26 cellular contexts compared by ENCODE assay signal in the genomic region with DNA sequence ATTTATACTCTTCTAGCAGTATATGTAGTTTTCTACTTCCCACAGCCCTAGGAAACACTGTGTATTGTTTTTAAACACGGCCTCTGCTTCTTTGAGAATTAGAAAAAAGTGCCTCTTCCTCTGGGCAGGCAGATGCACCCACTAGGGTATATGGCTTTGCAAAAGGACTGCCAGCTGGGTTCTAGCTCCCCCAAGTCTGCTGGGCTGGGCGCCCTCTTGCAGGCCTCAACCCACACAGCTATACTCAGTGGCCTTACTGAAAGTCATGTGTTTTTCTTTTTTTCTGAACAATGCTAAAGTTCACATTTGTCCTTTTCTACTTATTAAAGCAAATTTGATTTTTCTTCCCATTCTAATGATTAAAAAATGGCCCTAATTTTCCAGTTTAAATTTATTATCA. TPM values are rescaled to one million over a fixed set of nuclear protein-coding genes. Genes with fewer than 3 reads are reported as not detected.
DNase-seq lines count a peak whose midpoint lies in the region; ATAC-seq, FAIRE-seq and TF ChIP-seq lines count a peak whose summit lies in the region.
"Had no signal": no experiment of that assay in that cellular context is flagged by ENCODE, and none has a peak within 500 bp of the region (broad histone marks: within the 10 kb centered on the region; RNA-seq: fewer than 3 reads in every experiment).

No MANE protein-coding gene starts in this region.

- no peaks in the 10 kb centered on the region for H3K36me3 Mint-ChIP-seq in WTC11
- H3K36me3 Mint-ChIP-seq: CD4-positive, CD25-positive, alpha-beta regulatory T cell had no signal

- no peak for TF ChIP-seq POLR2A in A549 (IDR thresholded peaks at IDR 0.05; ENCODE audit: low read length)

- H3K27ac ChIP-seq in A549 (peak overlapping the region; percentile 74 to 81), mammary epithelial cell (ENCODE audit: insufficient read depth, low read depth, low read length) (no peak overlapping the region)
- H3K27ac ChIP-seq: PC-9 had no signal

- H3K4me3 Mint-ChIP-seq in WTC11: no peak overlapping the region
- H3K4me3 Mint-ChIP-seq: CD4-positive, CD25-positive, alpha-beta regulatory T cell; H9 had no signal

- dilution Hi-C loops in mammary epithelial cell (cut with HindIII; ENCODE audit: low sequenced_read_pairs): no loop called here

- POLR2A ChIA-PET in A549 (lab: Yijun Ruan, JAX) (no interaction called here), WTC11 (lab: Charles Lee) (no interaction called here)

- peak; percentile 83 for FAIRE-seq in A549 (lab: Jason Lieb, UNC)
- FAIRE-seq: D721Med, G401.6, HTR-8/SVneo, K562 had no signal

- no peak overlapping the region for H2AFZ ChIP-seq in mammary epithelial cell (ENCODE audit: low read depth, low read length)
- H2AFZ ChIP-seq: PC-9 had no signal

- peaks cover 6% of the 10 kb centered on the region for H3K4me1 Mint-ChIP-seq in WTC11
- H3K4me1 Mint-ChIP-seq: CD4-positive, CD25-positive, alpha-beta regulatory T cell had no signal

- no TSS peak for BruUV-seq in mammary epithelial cell (replicated peaks; lab: Mats Ljungman, UMichigan)

- TF ChIP-seq RAD21 in A549 (conservative IDR thresholded peaks at IDR 0.05 in 1 of 2, IDR thresholded peaks at IDR 0.05 in 1 of 2): 0 out of 5 replicates have a peak, but pooled peaks of 1 of the 2 experiments have one; percentile 6

- no peaks in the 10 kb centered on the region for H3K9me3 Mint-ChIP-seq in WTC11
- H3K9me3 Mint-ChIP-seq: H9 had no signal

- TF ChIP-seq EP300 in A549 (IDR thresholded peaks at IDR 0.05): no peak

- H3K79me2 ChIP-seq in mammary epithelial cell (ENCODE audit: insufficient read depth, low read length): no peaks in the 10 kb centered on the region

- intact Hi-C loops in mammary epithelial cell (cut with micrococcal nuclease): loop anchor here (10.0 kb wide), 1 partner anchor 317 kb away; no protein-coding TSS in a partner anchor

- no peak overlapping the region for H3K27ac Mint-ChIP-seq in WTC11
- H3K27ac Mint-ChIP-seq: CD4-positive, CD25-positive, alpha-beta regulatory T cell; H9 had no signal

- no peaks in the 10 kb centered on the region for H4K20me1 ChIP-seq in mammary epithelial cell (ENCODE audit: insufficient read depth, low read length)

- WGBS in A549 (ENCODE audit: missing lambda C conversion rate): 61% methylated on average over 2 of the region's 2 CpGs
- whole genome bisulfite sequencing in mammary epithelial cell (ENCODE audit: low coverage, missing lambda C conversion rate): 77% methylated on average over 2 of the region's 2 CpGs

- in situ Hi-C loops in mammary epithelial cell (cut with MboI; ENCODE audit: low sequenced_read_pairs in 2 of 2): no loop called here

- no peaks in the 10 kb centered on the region for H3K9me3 ChIP-seq in A549
- H3K9me3 ChIP-seq in mammary epithelial cell (replicated peaks; ENCODE audit: insufficient read depth, low read length): no peaks in the 10 kb centered on the region
- H3K9me3 ChIP-seq: BE2C, MG63 had no signal

- H3K27me3 ChIP-seq in mammary epithelial cell (ENCODE audit: insufficient read depth, low read length): no peaks in the 10 kb centered on the region
- H3K27me3 ChIP-seq: BE2C, MG63 had no signal

- H3K27me3 Mint-ChIP-seq in WTC11 (ENCODE audit: low read depth): peaks cover 2% of the 10 kb centered on the region; the same call in 1 of the 2 replicates

- TF ChIP-seq CTCF in A549 (IDR thresholded peaks at IDR 0.05) (0 out of 3 replicates have a peak, but pooled peaks have one; percentile 6), WTC11 (IDR thresholded peaks at IDR 0.05) (no peak), mammary epithelial cell (conservative IDR thresholded peaks at IDR 0.05 in 1 of 2, IDR thresholded peaks at IDR 0.05 in 1 of 2; ENCODE audit: extremely low read depth in 1 of 2, insufficient read depth in 1 of 2, low read depth in 1 of 2, low read length in 2 of 2) (no peak)

- DNase-seq in A549 (ENCODE audit: low read depth in 1 of 2, low spot score in 1 of 2): peak in 1 of 2 experiments; percentile 33
- peak; percentile 48 for DNase-seq in NAMALWA (ENCODE audit: low spot score)
- no peak for DNase-seq in WTC11 (ENCODE audit: low spot score)
- DNase-seq in NCI-H2107 (lab: John Stamatoyannopoulos, UW): no peak
- no peak for DNase-seq in amygdala (lab: John Stamatoyannopoulos, UW)
- no peak for DNase-seq in mammary epithelial cell
- no peak for DNase-seq in activated CD4-positive, CD25-positive, alpha-beta regulatory T cell treated with anti-CD3 and anti-CD28 coated beads, Interleukin-2, amount 50 U/mL, for 72 hours
- DNase-seq: ACHN; BE2C; CD4-positive, CD25-positive, alpha-beta regulatory T cell; H9; MG63; NCI-H1417 treated with DMSO at 0.1 percent for 48 hours; NCI-H1694 treated with DMSO at 0.1 percent for 48 hours; NCI-H2081; NCI-H2171; NCI-H345; PC-9; SHP77; T-helper 1 cell had no signal

- H3K4me3 ChIP-seq in A549: no peak overlapping the region
- H3K4me3 ChIP-seq in mammary epithelial cell (replicated peaks in 1 of 3; ENCODE audit: insufficient read depth in 1 of 3, low read depth in 2 of 3, low read length in 3 of 3): no peak overlapping the region
- H3K4me3 ChIP-seq: K562, MG63, PC-9 had no signal

- ATAC-seq in A549 (peak; percentile 58 to 67; a peak in 3 of 6 replicates), GM18909 (IDR thresholded peaks at IDR 0.05; ENCODE audit: poor library complexity, unreplicated experiment) (peak; percentile 59), WTC11 (0 out of 2 replicates have a peak, but pooled peaks have one; percentile 20)
- ATAC-seq: K562 had no signal

- H3K4me2 ChIP-seq in A549 (peak overlapping the region; percentile 77), mammary epithelial cell (ENCODE audit: insufficient read depth, low read depth, low read length) (no peak overlapping the region)
- H3K4me2 ChIP-seq: PC-9 had no signal

- no peak overlapping the region for H3K9ac ChIP-seq in mammary epithelial cell (ENCODE audit: insufficient read depth, low read length)

- CTCF ChIA-PET in A549 (lab: Yijun Ruan, JAX): interaction anchor here (0.8 to 1.7 kb wide), 5 partner anchors 9 to 101 kb away, joined by 3 to 6 read pairs (median 3); no protein-coding TSS in a partner anchor
- CTCF ChIA-PET in WTC11 (lab: Charles Lee): interaction anchor here (1.1 kb wide), 1 partner anchor 100 kb away, joined by 4 read pairs; no protein-coding TSS in a partner anchor
- CTCF ChIA-PET in mammary epithelial cell (lab: Charles Lee; ENCODE audit: low non-redundant PET): no interaction called here

- H3K4me1 ChIP-seq in A549 (peaks cover 61% of the 10 kb centered on the region), mammary epithelial cell (ENCODE audit: insufficient read depth, low read length) (no peaks in the 10 kb centered on the region)
- H3K4me1 ChIP-seq: BE2C had no signal

- H3K36me3 ChIP-seq in mammary epithelial cell (ENCODE audit: insufficient read depth, low read length): no peaks in the 10 kb centered on the region
- H3K36me3 ChIP-seq: BE2C, MG63 had no signal

TF ChIP-seq in A549, 52 proteins besides CTCF, POLR2A, EP300 and RAD21:
- TF ChIP-seq ZNF302 (CRISPR knock-in tag; IDR thresholded peaks at IDR 0.05): 0 out of 2 replicates have a peak, but pooled peaks have one; percentile 20
- no peak for TF ChIP-seq MAFK (IDR thresholded peaks at IDR 0.05; ENCODE audit: partially characterized antibody)
- TF ChIP-seq SMC3 (IDR thresholded peaks at IDR 0.05): 0 out of 3 replicates have a peak, but pooled peaks have one; percentile 6
- no peak for TF ChIP-seq CHD4 (IDR thresholded peaks at IDR 0.05; ENCODE audit: borderline replicate concordance)
- TF ChIP-seq MAZ (IDR thresholded peaks at IDR 0.05; ENCODE audit: borderline replicate concordance, low read depth, low read length): no peak

TF ChIP-seq in WTC11, 78 proteins besides CTCF, POLR2A, EP300 and RAD21 (continues in another document):
- TF ChIP-seq, protein P1, sequence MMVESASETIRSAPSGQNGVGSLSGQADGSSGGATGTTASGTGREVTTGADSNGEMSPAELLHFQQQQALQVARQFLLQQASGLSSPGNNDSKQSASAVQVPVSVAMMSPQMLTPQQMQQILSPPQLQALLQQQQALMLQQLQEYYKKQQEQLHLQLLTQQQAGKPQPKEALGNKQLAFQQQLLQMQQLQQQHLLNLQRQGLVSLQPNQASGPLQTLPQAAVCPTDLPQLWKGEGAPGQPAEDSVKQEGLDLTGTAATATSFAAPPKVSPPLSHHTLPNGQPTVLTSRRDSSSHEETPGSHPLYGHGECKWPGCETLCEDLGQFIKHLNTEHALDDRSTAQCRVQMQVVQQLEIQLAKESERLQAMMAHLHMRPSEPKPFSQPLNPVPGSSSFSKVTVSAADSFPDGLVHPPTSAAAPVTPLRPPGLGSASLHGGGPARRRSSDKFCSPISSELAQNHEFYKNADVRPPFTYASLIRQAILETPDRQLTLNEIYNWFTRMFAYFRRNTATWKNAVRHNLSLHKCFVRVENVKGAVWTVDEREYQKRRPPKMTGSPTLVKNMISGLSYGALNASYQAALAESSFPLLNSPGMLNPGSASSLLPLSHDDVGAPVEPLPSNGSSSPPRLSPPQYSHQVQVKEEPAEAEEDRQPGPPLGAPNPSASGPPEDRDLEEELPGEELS (CRISPR knock-in tag; IDR thresholded peaks at IDR 0.05): no peak
- TF ChIP-seq, protein P2, sequence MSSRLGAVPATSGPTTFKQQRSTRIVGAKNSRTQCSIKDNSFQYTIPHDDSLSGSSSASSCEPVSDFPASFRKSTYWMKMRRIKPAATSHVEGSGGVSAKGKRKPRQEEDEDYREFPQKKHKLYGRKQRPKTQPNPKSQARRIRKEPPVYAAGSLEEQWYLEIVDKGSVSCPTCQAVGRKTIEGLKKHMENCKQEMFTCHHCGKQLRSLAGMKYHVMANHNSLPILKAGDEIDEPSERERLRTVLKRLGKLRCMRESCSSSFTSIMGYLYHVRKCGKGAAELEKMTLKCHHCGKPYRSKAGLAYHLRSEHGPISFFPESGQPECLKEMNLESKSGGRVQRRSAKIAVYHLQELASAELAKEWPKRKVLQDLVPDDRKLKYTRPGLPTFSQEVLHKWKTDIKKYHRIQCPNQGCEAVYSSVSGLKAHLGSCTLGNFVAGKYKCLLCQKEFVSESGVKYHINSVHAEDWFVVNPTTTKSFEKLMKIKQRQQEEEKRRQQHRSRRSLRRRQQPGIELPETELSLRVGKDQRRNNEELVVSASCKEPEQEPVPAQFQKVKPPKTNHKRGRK (CRISPR knock-in tag; IDR thresholded peaks at IDR 0.05; ENCODE audit: borderline replicate concordance): no peak
- TF ChIP-seq TEAD4 (CRISPR knock-in tag; IDR thresholded peaks at IDR 0.05) (no peak), GABPB1 (CRISPR knock-in tag; IDR thresholded peaks at IDR 0.05) (no peak), ELF4 (CRISPR knock-in tag; IDR thresholded peaks at IDR 0.05; ENCODE audit: low read depth) (no peak), MXD4 (CRISPR knock-in tag; IDR thresholded peaks at IDR 0.05; ENCODE audit: borderline replicate concordance) (no peak)

RNA-seq across cellular contexts. Expression of a gene that starts 35.5 kb away (rescaled TPM):
- polyA plus RNA-seq in A549 (2011; rRNA removed) (21.2 and 30.2 TPM in 2 replicates), A549 (2017; fragmentation: RNase III; extraction: RNeasy Plus Mini Kit Qiagen cat#74134 plus additional on column Dnase treatment) (5.6 to 7.3 TPM (median 6.4 TPM) in 3 replicates), mammary epithelial cell (1.1 TPM)
- 3.3 and 3.5 TPM in 2 replicates for polyA plus RNA-seq in A549 (2012; cell fraction: cytosol; rRNA removed)
- polyA plus RNA-seq in A549 (2012; cell fraction: nucleus; rRNA removed): 2.2 and 3.9 TPM in 2 replicates
- 30.7 and 37.6 TPM in 2 replicates for polyA minus RNA-seq in A549 (2011; rRNA and poly(A)+ RNA removed)
- total RNA-seq in WTC11 (2021) (0.77 to 1.1 TPM (median 1.1 TPM) in 3 replicates), mammary epithelial cell (10 to 100 TPM in 1 of 2 donors, 1 to 10 TPM in 1; 1.7 to 11.3 TPM)
- polyA minus RNA-seq in mammary epithelial cell: not detected
- total RNA-seq: K562, RPMI7951 had no signal
